In the genomic region with DNA sequence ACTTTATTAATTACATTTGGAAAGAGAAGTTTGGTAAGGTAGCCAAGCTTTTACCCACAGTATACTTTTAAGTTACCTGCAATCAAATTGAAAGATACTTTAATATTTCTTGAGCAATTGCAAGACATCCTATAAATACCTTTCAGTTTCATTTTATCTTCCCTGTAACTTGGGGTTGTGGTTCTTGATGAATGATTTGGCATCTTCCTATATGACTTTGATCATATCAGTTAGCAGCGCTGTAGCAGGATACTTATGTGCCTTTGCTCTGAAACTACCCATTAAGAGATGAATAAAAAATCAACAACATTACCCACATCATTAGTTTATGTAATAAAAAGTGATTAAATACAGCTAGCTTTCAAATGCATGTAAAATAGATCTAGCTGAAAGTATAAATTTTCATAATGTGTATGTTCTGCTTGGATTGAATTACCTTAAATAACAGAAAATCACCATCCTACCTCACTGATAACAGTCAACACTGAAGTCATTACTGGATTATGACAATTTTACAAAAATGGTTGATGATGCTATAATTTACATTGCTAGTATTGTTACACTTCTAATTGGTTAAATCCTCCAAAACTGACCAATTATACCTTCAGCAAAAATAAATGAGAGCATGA, we compare ENCODE assay signal across 16 cellular contexts.
"Had no signal": no experiment of that assay in that cellular context is flagged by ENCODE, and none has a peak within 500 bp of the region (broad histone marks: within the 10 kb centered on the region; RNA-seq: fewer than 3 reads in every experiment).

No MANE protein-coding gene starts in this region.

- DNase-seq: activated CD4-positive, alpha-beta T cell treated with anti-CD3 and anti-CD28 coated beads, Interleukin-2, amount 50 U/mL, for 4 hours; aorta; gastrocnemius medialis; head of caudate nucleus; kidney; mammary epithelial cell; midbrain; nephron progenitor cell; nucleus accumbens; stimulated activated CD4-positive, alpha-beta T cell treated with anti-CD3 and anti-CD28 coated beads, Interleukin-4, amount 100 ng/mL, for 1 hour; thyroid gland had no signal

- H3K27ac ChIP-seq: coronary artery, gastrocnemius medialis, left lung, thyroid gland had no signal

- H3K4me3 Mint-ChIP-seq: nephron progenitor cell, WTC11 had no signal

- H3K27ac Mint-ChIP-seq: WTC11 had no signal

- H3K36me3 ChIP-seq: gastrocnemius medialis, left lung, thyroid gland had no signal

- H3K4me1 ChIP-seq: gastrocnemius medialis, left lung, thyroid gland had no signal

- H3K36me3 Mint-ChIP-seq: WTC11 had no signal

- H3K4me2 ChIP-seq: smooth muscle cell had no signal

- H3K27me3 ChIP-seq: gastrocnemius medialis, left lung, thyroid gland had no signal

- H3K9me3 ChIP-seq: gastrocnemius medialis, left lung, thyroid gland had no signal

- H3K4me1 Mint-ChIP-seq: WTC11 had no signal

- ATAC-seq: gastrocnemius medialis, sciatic nerve, WTC11 had no signal

- H3K9me3 Mint-ChIP-seq: nephron progenitor cell had no signal

- H3K4me3 ChIP-seq: coronary artery, gastrocnemius medialis, left lung, smooth muscle cell, thyroid gland had no signal
